24 cellular contexts compared by ENCODE assay signal in the genomic region with DNA sequence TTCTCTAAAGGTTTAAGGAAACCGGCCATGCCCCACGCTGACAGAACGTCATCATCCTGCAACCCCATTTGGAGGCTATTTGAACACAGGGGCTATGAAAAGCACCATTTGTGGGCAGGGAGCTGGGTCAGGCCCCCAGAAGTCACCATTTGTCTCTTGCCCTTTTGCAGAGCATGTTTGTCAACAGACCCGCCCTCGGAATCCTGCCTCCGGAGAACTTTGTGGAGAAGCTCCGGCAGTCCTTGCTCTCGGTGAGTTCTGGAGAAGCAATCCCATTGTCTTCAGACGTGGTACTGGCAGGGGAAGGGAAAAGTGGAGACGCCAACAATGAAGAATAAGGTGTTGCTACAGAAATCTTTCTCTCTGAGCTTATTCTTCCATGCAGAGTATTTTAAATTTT.
"Had no signal": no experiment of that assay in that cellular context is flagged by ENCODE, and none has a peak within 500 bp of the region (broad histone marks: within the 10 kb centered on the region; RNA-seq: fewer than 3 reads in every experiment).

No MANE protein-coding gene starts in this region.

- H3K36me3 Mint-ChIP-seq: activated CD8-positive, alpha-beta memory T cell treated with anti-CD3 and anti-CD28 coated beads, Interleukin-2, amount 10 ng/mL, durations not matched to agents 7 days and 5 days had no signal

- H3K4me1 ChIP-seq: left ventricle myocardium inferior, tibial nerve had no signal

- DNase-seq: activated CD8-positive, alpha-beta memory T cell treated with anti-CD3 and anti-CD28 coated beads, Interleukin-2, amount 10 ng/mL, durations not matched to agents 7 days and 5 days; activated CD8-positive, alpha-beta T cell treated with anti-CD3 and anti-CD28 coated beads, Interleukin-2, amount 10 ng/mL, durations not matched to agents 7 days and 5 days; activated naive CD4-positive, alpha-beta T cell treated with Interleukin-2 at 50 U/mL for 16 hours; activated T-cell treated with anti-CD3 and anti-CD28 coated beads, Interleukin-2, amount 50 U/mL, for 48 hours; anterior cingulate cortex; dermis blood vessel endothelial cell; effector CD8-positive, alpha-beta T cell; kidney glomerular epithelial cell; left ventricle myocardium inferior; mucosa of descending colon; nephron progenitor cell; occipital lobe; right cardiac atrium; stimulated activated CD4-positive, alpha-beta T cell treated with anti-CD3 and anti-CD28 coated beads, Interleukin-2, amount 100 ng/mL, for 48 hours; stimulated activated naive CD4-positive, alpha-beta T cell treated with Interleukin-2 at 50 U/mL for 16 hours; T-helper 17 cell had no signal

- H3K4me1 Mint-ChIP-seq: activated CD8-positive, alpha-beta memory T cell treated with anti-CD3 and anti-CD28 coated beads, Interleukin-2, amount 10 ng/mL, durations not matched to agents 7 days and 5 days; central memory CD8-positive, alpha-beta T cell; T-helper 17 cell had no signal

- H3K9me3 ChIP-seq: left ventricle myocardium inferior, mucosa of descending colon, tibial nerve had no signal

- FAIRE-seq: bronchial epithelial cell, colon, frontal cortex had no signal

- H3K9me3 Mint-ChIP-seq: activated T-helper 2 cell treated with anti-CD3 and anti-CD28 coated beads, Interferon-gamma antibody, Interleukin-2, Interleukin-4, amounts not matched to agents 10 μg/mL and 5 μg/mL and 100 μg/mL, durations not matched to agents 14 hours and 24 hours and 36 hours; central memory CD8-positive, alpha-beta T cell; nephron progenitor cell had no signal

- H3K27ac Mint-ChIP-seq: activated CD8-positive, alpha-beta memory T cell treated with anti-CD3 and anti-CD28 coated beads, Interleukin-2, amount 10 ng/mL, durations not matched to agents 7 days and 5 days; activated CD8-positive, alpha-beta T cell treated with anti-CD3 and anti-CD28 coated beads, Interleukin-2, amount 10 ng/mL, durations not matched to agents 7 days and 5 days; activated naive CD8-positive, alpha-beta T cell; activated T-helper 2 cell treated with anti-CD3 and anti-CD28 coated beads, Interferon-gamma antibody, Interleukin-2, Interleukin-4, amounts not matched to agents 10 μg/mL and 5 μg/mL and 100 μg/mL, durations not matched to agents 14 hours and 24 hours and 36 hours; nephron progenitor cell; T-helper 17 cell had no signal

- H3K4me3 ChIP-seq: left ventricle myocardium inferior, lung, mucosa of descending colon, tibial nerve had no signal

- ATAC-seq: activated CD8-positive, alpha-beta memory T cell treated with anti-CD3 and anti-CD28 coated beads, Interleukin-2, amount 10 ng/mL, durations not matched to agents 7 days and 5 days; activated CD8-positive, alpha-beta T cell treated with anti-CD3 and anti-CD28 coated beads, Interleukin-2, amount 10 ng/mL, durations not matched to agents 7 days and 5 days; mucosa of descending colon; right cardiac atrium; T-helper 17 cell had no signal

- H3K27ac ChIP-seq: left ventricle myocardium inferior, tibial nerve had no signal

- H3K4me3 Mint-ChIP-seq: activated CD8-positive, alpha-beta memory T cell treated with anti-CD3 and anti-CD28 coated beads, Interleukin-2, amount 10 ng/mL, durations not matched to agents 7 days and 5 days; activated CD8-positive, alpha-beta T cell treated with anti-CD3 and anti-CD28 coated beads, Interleukin-2, amount 10 ng/mL, durations not matched to agents 7 days and 5 days; activated naive CD8-positive, alpha-beta T cell; central memory CD8-positive, alpha-beta T cell; nephron progenitor cell; T-helper 17 cell had no signal

- H3K27me3 ChIP-seq: tibial nerve had no signal

- H3K27me3 Mint-ChIP-seq: activated CD8-positive, alpha-beta memory T cell treated with anti-CD3 and anti-CD28 coated beads, Interleukin-2, amount 10 ng/mL, durations not matched to agents 7 days and 5 days; activated naive CD8-positive, alpha-beta T cell; central memory CD8-positive, alpha-beta T cell; T-helper 17 cell had no signal
